ENCODE assay signal across 21 cellular contexts in genomic region chr17:17847726-17848125, GRCh38. TPM values are rescaled to one million over a fixed set of nuclear protein-coding genes. Genes with fewer than 3 reads are reported as not detected.
DNase-seq lines count a peak whose midpoint lies in the region; ATAC-seq and TF ChIP-seq lines count a peak whose summit lies in the region.
"Had no signal": no experiment of that assay in that cellular context is flagged by ENCODE, and none has a peak within 500 bp of the region (broad histone marks: within the 10 kb centered on the region; RNA-seq: fewer than 3 reads in every experiment).

No MANE protein-coding gene starts in this region.

- WGBS in tibial nerve, 2 donors = 80 to 85% methylated on average over 3 to 5 of the region's 5 CpGs
- WGBS in stomach, 5 donors = 87 to 94% (median 92%) methylated on average over 4 to 5 of the region's 5 CpGs

- no peak for ATAC-seq in activated CD8-positive, alpha-beta T cell treated with anti-CD3 and anti-CD28 coated beads for 36 hours
- no peak for ATAC-seq in left lung
- ATAC-seq in GM18909 (IDR thresholded peaks at IDR 0.05; ENCODE audit: poor library complexity, unreplicated experiment) = no peak
- ATAC-seq: A549; activated CD8-positive, alpha-beta memory T cell treated with anti-CD3 and anti-CD28 coated beads, Interleukin-2, amount 10 ng/mL, durations not matched to agents 7 days and 5 days; left ventricle myocardium superior; WTC11 had no signal

- H3K27me3 ChIP-seq in left lung (no peaks in the 10 kb centered on the region), tibial nerve (no peaks in the 10 kb centered on the region), stomach (no peaks in the 10 kb centered on the region)
- H3K27me3 ChIP-seq: sigmoid colon had no signal

- no peak for TF ChIP-seq POLR2A in tibial nerve (IDR thresholded peaks at IDR 0.05)
- TF ChIP-seq POLR2A in stomach (IDR thresholded peaks at IDR 0.05) = no peak

- peaks cover 15% of the 10 kb centered on the region for H3K36me3 Mint-ChIP-seq in activated CD4-positive, alpha-beta T cell treated with anti-CD3 and anti-CD28 coated beads, Interleukin-2, amount 10 ng/mL, durations not matched to agents 7 days and 5 days (ENCODE audit: low read depth)
- H3K36me3 Mint-ChIP-seq in activated CD8-positive, alpha-beta T cell treated with anti-CD3 and anti-CD28 coated beads for 36 hours (ENCODE audit: low read depth) = peaks cover 1% of the 10 kb centered on the region
- H3K36me3 Mint-ChIP-seq: activated CD8-positive, alpha-beta memory T cell treated with anti-CD3 and anti-CD28 coated beads, Interleukin-2, amount 10 ng/mL, durations not matched to agents 7 days and 5 days; WTC11 had no signal

- POLR2A ChIA-PET in activated CD4-positive, alpha-beta T cell treated with anti-CD3 and anti-CD28 coated beads, Interleukin-2, amount 10 ng/mL, durations not matched to agents 7 days and 5 days (lab: Charles Lee) = interaction anchor here (1.0 kb wide), 1 partner anchor 11 kb away, joined by 3 read pairs; the partner anchor contains the start of gene SREBF1
- POLR2A ChIA-PET in activated CD8-positive, alpha-beta T cell treated with anti-CD3 and anti-CD28 coated beads for 36 hours (lab: Charles Lee) = interaction anchor here (0.9 to 19.1 kb wide), 4 partner anchors 19 to 165 kb away, joined by 3 to 617 read pairs (median 10); partner anchors contain the start of gene SREBF1

- CTCF ChIA-PET in activated CD4-positive, alpha-beta T cell treated with anti-CD3 and anti-CD28 coated beads, Interleukin-2, amount 10 ng/mL, durations not matched to agents 7 days and 5 days (lab: Charles Lee) = interaction anchor here (1.1 to 4.9 kb wide), 6 partner anchors 10 to 186 kb away, joined by 3 to 32 read pairs (median 8); partner anchors contain the start of gene SREBF1
- CTCF ChIA-PET in activated CD8-positive, alpha-beta T cell treated with anti-CD3 and anti-CD28 coated beads for 36 hours (lab: Charles Lee) = interaction anchor here (1.3 to 11.3 kb wide), 5 partner anchors 11 to 186 kb away, joined by 3 to 83 read pairs (median 4); partner anchors contain the start of gene SREBF1

- no peaks in the 10 kb centered on the region for H3K27me3 Mint-ChIP-seq in activated CD4-positive, alpha-beta T cell treated with anti-CD3 and anti-CD28 coated beads, Interleukin-2, amount 10 ng/mL, durations not matched to agents 7 days and 5 days
- H3K27me3 Mint-ChIP-seq in activated CD8-positive, alpha-beta T cell treated with anti-CD3 and anti-CD28 coated beads for 36 hours = no peaks in the 10 kb centered on the region
- H3K27me3 Mint-ChIP-seq: activated CD8-positive, alpha-beta memory T cell treated with anti-CD3 and anti-CD28 coated beads, Interleukin-2, amount 10 ng/mL, durations not matched to agents 7 days and 5 days had no signal

- no peak for TF ChIP-seq CTCF in activated CD8-positive, alpha-beta T cell treated with anti-CD3 and anti-CD28 coated beads for 36 hours (IDR thresholded peaks at IDR 0.05)
- no peak for TF ChIP-seq CTCF in left lung (IDR thresholded peaks at IDR 0.05)
- no peak for TF ChIP-seq CTCF in tibial nerve (IDR thresholded peaks at IDR 0.05)
- no peak for TF ChIP-seq CTCF in stomach (IDR thresholded peaks at IDR 0.05)
- TF ChIP-seq CTCF in GM20000 (IDR thresholded peaks at IDR 0.05; ENCODE audit: extremely low read depth, missing control alignments) = no peak

- no peak for DNase-seq in activated CD4-positive, alpha-beta T cell treated with anti-CD3 and anti-CD28 coated beads, Interleukin-2, amount 10 ng/mL, durations not matched to agents 7 days and 5 days
- no peak for DNase-seq in activated CD4-positive, alpha-beta T cell treated with anti-CD3 and anti-CD28 coated beads for 1 hour
- no peak for DNase-seq in activated CD8-positive, alpha-beta T cell treated with anti-CD3 and anti-CD28 coated beads for 36 hours
- no peak for DNase-seq in left lung
- DNase-seq in tibial nerve (ENCODE audit: low spot score in 2 of 2) = no peak
- DNase-seq in stomach = no peak
- no peak for DNase-seq in GM20000 (ENCODE audit: low spot score)
- DNase-seq: activated CD8-positive, alpha-beta memory T cell treated with anti-CD3 and anti-CD28 coated beads, Interleukin-2, amount 10 ng/mL, durations not matched to agents 7 days and 5 days; activated effector memory CD4-positive, alpha-beta T cell treated with Interleukin-2 at 50 U/mL for 16 hours; C1 segment of cervical spinal cord; DMS 273 treated with DMSO at 0.1 percent for 48 hours; HCEC 1CT; head of caudate nucleus; NCI-H69; Right ventricle myocardium superior; sigmoid colon; stimulated activated naive CD4-positive, alpha-beta T cell had no signal

- peak overlapping the region; percentile 83 to 84 for H3K27ac ChIP-seq in left lung
- H3K27ac ChIP-seq in tibial nerve = peak overlapping the region; percentile 74 to 100 (median 90)
- peak overlapping the region in 2 of 5 donors; percentile 79 for H3K27ac ChIP-seq in stomach

- peaks cover 0 to 13% of the 10 kb centered on the region in 2 donors for H3K36me3 ChIP-seq in left lung
- peaks cover 0 to 35% (median 0%) of the 10 kb centered on the region in 3 donors for H3K36me3 ChIP-seq in tibial nerve
- peaks cover 0 to 35% (median 26%) of the 10 kb centered on the region in 4 donors for H3K36me3 ChIP-seq in stomach

- no peak overlapping the region for H3K4me3 Mint-ChIP-seq in activated CD4-positive, alpha-beta T cell treated with anti-CD3 and anti-CD28 coated beads, Interleukin-2, amount 10 ng/mL, durations not matched to agents 7 days and 5 days
- H3K4me3 Mint-ChIP-seq in activated CD8-positive, alpha-beta T cell treated with anti-CD3 and anti-CD28 coated beads for 36 hours = no peak overlapping the region
- H3K4me3 Mint-ChIP-seq: activated CD8-positive, alpha-beta memory T cell treated with anti-CD3 and anti-CD28 coated beads, Interleukin-2, amount 10 ng/mL, durations not matched to agents 7 days and 5 days; WTC11 had no signal

- no peaks in the 10 kb centered on the region for H3K9me3 Mint-ChIP-seq in activated CD4-positive, alpha-beta T cell treated with anti-CD3 and anti-CD28 coated beads, Interleukin-2, amount 10 ng/mL, durations not matched to agents 7 days and 5 days
- H3K9me3 Mint-ChIP-seq in activated CD8-positive, alpha-beta T cell treated with anti-CD3 and anti-CD28 coated beads for 36 hours = no peaks in the 10 kb centered on the region
- H3K9me3 Mint-ChIP-seq: WTC11 had no signal

- H3K4me1 Mint-ChIP-seq in activated CD4-positive, alpha-beta T cell treated with anti-CD3 and anti-CD28 coated beads, Interleukin-2, amount 10 ng/mL, durations not matched to agents 7 days and 5 days = peaks cover 65% of the 10 kb centered on the region
- peaks cover 56% of the 10 kb centered on the region for H3K4me1 Mint-ChIP-seq in activated CD8-positive, alpha-beta T cell treated with anti-CD3 and anti-CD28 coated beads for 36 hours (ENCODE audit: low read depth)

- H3K27ac Mint-ChIP-seq in activated CD4-positive, alpha-beta T cell treated with anti-CD3 and anti-CD28 coated beads, Interleukin-2, amount 10 ng/mL, durations not matched to agents 7 days and 5 days = peak overlapping the region; percentile 62
- H3K27ac Mint-ChIP-seq in activated CD8-positive, alpha-beta T cell treated with anti-CD3 and anti-CD28 coated beads for 36 hours = peak overlapping the region; percentile 98
- H3K27ac Mint-ChIP-seq: WTC11 had no signal

- H3K4me1 ChIP-seq in left lung (peaks cover 26 to 56% of the 10 kb centered on the region in 2 donors), tibial nerve (peaks cover 9 to 58% (median 36%) of the 10 kb centered on the region in 4 donors), stomach (peaks cover 27 to 40% (median 33%) of the 10 kb centered on the region in 4 donors)

- TF ChIP-seq EP300 in tibial nerve (IDR thresholded peaks at IDR 0.05) = no peak
- TF ChIP-seq EP300 in stomach (IDR thresholded peaks at IDR 0.05) = no peak

- H3K9me3 ChIP-seq in left lung (no peaks in the 10 kb centered on the region), tibial nerve (no peaks in the 10 kb centered on the region), stomach (no peaks in the 10 kb centered on the region)
- H3K9me3 ChIP-seq: A549, sigmoid colon had no signal

- intact Hi-C loops in activated CD8-positive, alpha-beta T cell treated with anti-CD3 and anti-CD28 coated beads for 36 hours (cut with micrococcal nuclease) = no loop called here
- intact Hi-C loops in left lung (cut with DNase I) (no loop called here), stomach (cut with DNase I; ENCODE audit: low total_unique reads) (no loop called here)

- H3K4me3 ChIP-seq in left lung (no peak overlapping the region), tibial nerve (no peak overlapping the region), stomach (no peak overlapping the region)
- H3K4me3 ChIP-seq: A549, sigmoid colon had no signal

RNA-seq across cellular contexts. Expression of gene SREBF1, which starts 10.9 kb away (rescaled TPM):
- total RNA-seq in activated CD4-positive, alpha-beta T cell treated with anti-CD3 and anti-CD28 coated beads, Interleukin-2, amount 10 ng/mL, durations not matched to agents 7 days and 5 days = 100 to 1,000 TPM; 175 to 176 TPM
- total RNA-seq in activated CD8-positive, alpha-beta T cell treated with anti-CD3 and anti-CD28 coated beads for 36 hours = 100 to 1,000 TPM; 103 to 116 TPM
- 100 to 1,000 TPM; 112 to 122 TPM for total RNA-seq in left lung
- total RNA-seq in tibial nerve = 100 to 1,000 TPM; 115 to 253 (median 191) TPM
- total RNA-seq in stomach = 100 to 1,000 TPM in 3 of 5 donors, 10 to 100 TPM in 2; 18.9 to 207 (median 126) TPM
- 10 to 100 TPM; 13.1 to 64.5 (median 17.2) TPM for polyA plus RNA-seq in stomach
